ENCODE assay signal across 13 cellular contexts in genomic region chr3:151382671-151383070, GRCh38. TPM values are rescaled to one million over a fixed set of nuclear protein-coding genes. Genes with fewer than 3 reads are reported as not detected.
DNase-seq lines count a peak whose midpoint lies in the region; ATAC-seq and FAIRE-seq lines count a peak whose summit lies in the region.
"Had no signal": no experiment of that assay in that cellular context is flagged by ENCODE, and none has a peak within 500 bp of the region (broad histone marks: within the 10 kb centered on the region; RNA-seq: fewer than 3 reads in every experiment).

No MANE protein-coding gene starts in this region.

- peak; percentile 30 for ATAC-seq in HG02798 (IDR thresholded peaks at IDR 0.05; ENCODE audit: poor library complexity, unreplicated experiment)
- ATAC-seq in stimulated activated memory B cell treated with anti-CD40 and anti-IgM and Interleukin-4, amounts not matched to agents 10 μg/mL and 1 μg/mL and 100 μg/mL, for 72 hours, result peak; percentile 59

- H3K4me3 Mint-ChIP-seq in stimulated activated memory B cell treated with anti-CD40 and anti-IgM and Interleukin-4, amounts not matched to agents 10 μg/mL and 1 μg/mL and 100 μg/mL, for 72 hours, result peak overlapping the region; percentile 4

- DNase-seq in GM19238 (ENCODE audit: insufficient read length, low spot score) (peak; percentile 2), SKM-1 (lab: John Stamatoyannopoulos, UW; ENCODE audit: unreplicated experiment) (peak; percentile 66), 8988T (no peak), hepatic stellate cell (ENCODE audit: low spot score) (no peak), frontal cortex (ENCODE audit: low spot score in 2 of 2) (no peak)
- DNase-seq in effector CD4-positive, alpha-beta T cell, result no peak
- DNase-seq: anterior cingulate cortex, DMS153, NCI-H2029 treated with DMSO at 0.1 percent for 48 hours had no signal

- peaks cover 54% of the 10 kb centered on the region for H3K4me1 Mint-ChIP-seq in stimulated activated memory B cell treated with anti-CD40 and anti-IgM and Interleukin-4, amounts not matched to agents 10 μg/mL and 1 μg/mL and 100 μg/mL, for 72 hours

- no peak for FAIRE-seq in frontal cortex (lab: Jason Lieb, UNC)

- H3K27me3 Mint-ChIP-seq in stimulated activated memory B cell treated with anti-CD40 and anti-IgM and Interleukin-4, amounts not matched to agents 10 μg/mL and 1 μg/mL and 100 μg/mL, for 72 hours, result no peaks in the 10 kb centered on the region

- H3K9me3 Mint-ChIP-seq in stimulated activated memory B cell treated with anti-CD40 and anti-IgM and Interleukin-4, amounts not matched to agents 10 μg/mL and 1 μg/mL and 100 μg/mL, for 72 hours, result no peaks in the 10 kb centered on the region

- peak overlapping the region; percentile 59 for H3K27ac Mint-ChIP-seq in stimulated activated memory B cell treated with anti-CD40 and anti-IgM and Interleukin-4, amounts not matched to agents 10 μg/mL and 1 μg/mL and 100 μg/mL, for 72 hours

- H3K36me3 Mint-ChIP-seq in stimulated activated memory B cell treated with anti-CD40 and anti-IgM and Interleukin-4, amounts not matched to agents 10 μg/mL and 1 μg/mL and 100 μg/mL, for 72 hours, result no peaks in the 10 kb centered on the region

RNA-seq across cellular contexts. Expression of gene P2RY12, which starts 1.9 kb away (rescaled TPM):
- total RNA-seq in frontal cortex, result 17.5 TPM
- total RNA-seq: kidney epithelial cell, SJSA1 had no signal

RNA-seq across cellular contexts. Expression of gene P2RY13, which starts 53.3 kb away (rescaled TPM):
- total RNA-seq in frontal cortex, result 1.6 TPM
- total RNA-seq: SJSA1 had no signal

Comparison
In these comparisons a context has a peak if more than half of its experiments do, and no peak if none do; other contexts are left out.
1. DNase-seq: peak in GM19238 (single experiment) and SKM-1 (single experiment); none in 8988T (single experiment), effector CD4-positive, alpha-beta T cell (single experiment), hepatic stellate cell (single experiment) and frontal cortex (0 of 2).